32 cellular contexts compared by ENCODE assay signal in the genomic region with DNA sequence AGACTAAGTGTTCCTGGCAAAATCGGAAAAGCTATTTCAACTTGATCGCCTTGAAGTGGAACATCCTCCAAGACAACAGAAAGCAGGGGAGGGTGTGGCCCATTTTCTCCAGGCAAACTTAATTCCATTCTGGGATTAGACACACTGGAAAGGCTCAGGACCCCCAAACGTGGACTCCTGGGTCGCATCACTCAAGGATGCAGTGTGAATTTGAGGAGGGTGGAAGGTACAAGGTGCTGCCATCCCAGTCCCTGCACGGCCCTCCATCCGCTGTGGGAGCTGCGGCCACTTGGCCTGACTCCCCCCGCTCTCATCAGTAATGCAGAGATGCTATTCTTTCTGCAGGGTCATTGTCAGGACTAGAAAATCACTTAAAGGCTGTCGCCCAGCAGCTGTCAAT. TPM values are rescaled to one million over a fixed set of nuclear protein-coding genes. Genes with fewer than 3 reads are reported as not detected.
"Had no signal": no experiment of that assay in that cellular context is flagged by ENCODE, and none has a peak within 500 bp of the region (broad histone marks: within the 10 kb centered on the region; RNA-seq: fewer than 3 reads in every experiment).

No MANE protein-coding gene starts in this region.

- H3K9me3 Mint-ChIP-seq: activated B cell treated with CpG ODN at 0.5 μM for 24 hours; activated CD8-positive, alpha-beta T cell treated with anti-CD3 and anti-CD28 coated beads for 36 hours; activated naive CD4-positive, alpha-beta T cell treated with anti-CD3 and anti-CD28 coated beads, Interleukin-2, amount 50 U/mL, for 24 hours; activated naive CD8-positive, alpha-beta T cell treated with anti-CD3 and anti-CD28 coated beads for 36 hours; activated naive CD8-positive, alpha-beta T cell treated with anti-CD3 and anti-CD28 coated beads, Interleukin-2, amount 50 U/mL, for 24 hours; activated T-cell treated with anti-CD3 and anti-CD28 coated beads, Interleukin-2, amount 50 U/mL, for 4 hours; activated T-helper 17 cell treated with anti-CD3 and anti-CD28 coated beads, Interleukin-2, amount 50 U/mL, for 72 hours; effector memory CD8-positive, alpha-beta T cell; T-helper 2 cell treated with Interferon-gamma antibody and Interleukin-4, amounts not matched to agents 5 μg/mL and 100 μg/mL, for 36 hours had no signal

- ATAC-seq: activated CD4-positive, CD25-positive, alpha-beta regulatory T cell treated with anti-CD3 and anti-CD28 coated beads, Interleukin-2, amount 50 U/mL, for 24 hours; activated CD8-positive, alpha-beta T cell treated with anti-CD3 and anti-CD28 coated beads for 36 hours; activated naive CD8-positive, alpha-beta T cell treated with anti-CD3 and anti-CD28 coated beads, Interleukin-2, amount 50 U/mL, for 24 hours; activated T-cell treated with anti-CD3 and anti-CD28 coated beads, Interleukin-2, amount 50 U/mL, for 4 hours; activated T-helper 17 cell treated with anti-CD3 and anti-CD28 coated beads, Interleukin-2, amount 50 U/mL, for 72 hours; body of pancreas; effector memory CD8-positive, alpha-beta T cell; foreskin keratinocyte; gastrocnemius medialis; T-helper 17 cell had no signal

- H3K36me3 Mint-ChIP-seq: activated naive CD4-positive, alpha-beta T cell treated with anti-CD3 and anti-CD28 coated beads, Interleukin-2, amount 50 U/mL, for 24 hours; activated naive CD8-positive, alpha-beta T cell treated with anti-CD3 and anti-CD28 coated beads for 36 hours had no signal

- H3K27me3 ChIP-seq: adrenal gland, body of pancreas had no signal

- H3K36me3 ChIP-seq: adrenal gland, esophagus muscularis mucosa, gastrocnemius medialis, WERI-Rb-1 had no signal

- H3K9me3 ChIP-seq: adrenal gland, body of pancreas, esophagus muscularis mucosa, gastrocnemius medialis had no signal

- H3K4me1 Mint-ChIP-seq: activated B cell treated with CpG ODN at 0.5 μM for 24 hours; activated naive CD4-positive, alpha-beta T cell treated with anti-CD3 and anti-CD28 coated beads, Interleukin-2, amount 50 U/mL, for 24 hours; activated naive CD8-positive, alpha-beta T cell treated with anti-CD3 and anti-CD28 coated beads for 36 hours; activated naive CD8-positive, alpha-beta T cell treated with anti-CD3 and anti-CD28 coated beads, Interleukin-2, amount 50 U/mL, for 24 hours; activated T-helper 17 cell treated with anti-CD3 and anti-CD28 coated beads, Interleukin-2, amount 50 U/mL, for 72 hours had no signal

- H3K4me3 ChIP-seq: adrenal gland, body of pancreas, esophagus muscularis mucosa, gastrocnemius medialis had no signal

- H3K27me3 Mint-ChIP-seq: activated naive CD8-positive, alpha-beta T cell treated with anti-CD3 and anti-CD28 coated beads for 36 hours had no signal

- H3K4me1 ChIP-seq: adrenal gland, body of pancreas, esophagus muscularis mucosa, foreskin keratinocyte, gastrocnemius medialis had no signal

- H3K4me3 Mint-ChIP-seq: activated B cell treated with CpG ODN at 0.5 μM for 24 hours; activated CD8-positive, alpha-beta T cell treated with anti-CD3 and anti-CD28 coated beads for 36 hours; activated naive CD4-positive, alpha-beta T cell treated with anti-CD3 and anti-CD28 coated beads, Interleukin-2, amount 50 U/mL, for 24 hours; activated naive CD8-positive, alpha-beta T cell treated with anti-CD3 and anti-CD28 coated beads for 36 hours; activated naive CD8-positive, alpha-beta T cell treated with anti-CD3 and anti-CD28 coated beads, Interleukin-2, amount 50 U/mL, for 24 hours; activated T-cell treated with anti-CD3 and anti-CD28 coated beads, Interleukin-2, amount 50 U/mL, for 4 hours; activated T-helper 17 cell treated with anti-CD3 and anti-CD28 coated beads, Interleukin-2, amount 50 U/mL, for 72 hours; effector memory CD8-positive, alpha-beta T cell; T-helper 17 cell; T-helper 2 cell treated with Interferon-gamma antibody and Interleukin-4, amounts not matched to agents 5 μg/mL and 100 μg/mL, for 36 hours had no signal

- H3K27ac Mint-ChIP-seq: activated B cell treated with CpG ODN at 0.5 μM for 24 hours; activated CD8-positive, alpha-beta T cell treated with anti-CD3 and anti-CD28 coated beads for 36 hours; activated naive CD4-positive, alpha-beta T cell treated with anti-CD3 and anti-CD28 coated beads, Interleukin-2, amount 50 U/mL, for 24 hours; activated naive CD8-positive, alpha-beta T cell treated with anti-CD3 and anti-CD28 coated beads for 36 hours; activated naive CD8-positive, alpha-beta T cell treated with anti-CD3 and anti-CD28 coated beads, Interleukin-2, amount 50 U/mL, for 24 hours; activated T-helper 17 cell treated with anti-CD3 and anti-CD28 coated beads, Interleukin-2, amount 50 U/mL, for 72 hours; effector memory CD8-positive, alpha-beta T cell; T-helper 17 cell; T-helper 2 cell treated with Interferon-gamma antibody and Interleukin-4, amounts not matched to agents 5 μg/mL and 100 μg/mL, for 36 hours had no signal

- DNase-seq: activated B cell treated with CpG ODN at 0.5 μM for 24 hours; activated CD4-positive, alpha-beta T cell treated with anti-CD3 and anti-CD28 coated beads for 48 hours; activated CD4-positive, alpha-beta T cell treated with anti-CD3 and anti-CD28 coated beads, Interleukin-2, amount 50 U/mL, for 1 hour; activated CD4-positive, alpha-beta T cell treated with anti-CD3 and anti-CD28 coated beads, Interleukin-2, amount 50 U/mL, for 48 hours; activated CD8-positive, alpha-beta memory T cell treated with anti-CD3 and anti-CD28 coated beads for 24 hours; activated CD8-positive, alpha-beta T cell treated with anti-CD3 and anti-CD28 coated beads for 36 hours; activated effector memory CD4-positive, alpha-beta T cell treated with Interleukin-2 at 50 U/mL for 16 hours; activated gamma-delta T cell treated with Interleukin-2 at 50 U/mL for 16 hours; activated naive CD4-positive, alpha-beta T cell treated with Interleukin-2 at 50 U/mL for 16 hours; activated naive CD8-positive, alpha-beta T cell treated with anti-CD3 and anti-CD28 coated beads for 36 hours; activated naive CD8-positive, alpha-beta T cell treated with anti-CD3 and anti-CD28 coated beads, Interleukin-2, amount 50 U/mL, for 24 hours; activated T-cell treated with anti-CD3 and anti-CD28 coated beads, Interleukin-2, amount 50 U/mL, for 4 hours; adrenal gland; aorta; body of pancreas; cortex of kidney; effector CD4-positive, alpha-beta T cell; effector memory CD8-positive, alpha-beta T cell; erythroblast; foreskin keratinocyte; gastrocnemius medialis; T-helper 1 cell; T-helper 17 cell; T1000; WERI-Rb-1 had no signal

RNA-seq across cellular contexts. Expression of a gene that starts 2.4 kb away (rescaled TPM):
- total RNA-seq: activated B cell treated with CpG ODN at 0.5 μM for 24 hours; activated CD8-positive, alpha-beta T cell treated with anti-CD3 and anti-CD28 coated beads for 36 hours; activated naive CD8-positive, alpha-beta T cell treated with anti-CD3 and anti-CD28 coated beads for 36 hours; activated T-cell treated with anti-CD3 and anti-CD28 coated beads, Interleukin-2, amount 50 U/mL, for 4 hours; activated T-helper 17 cell treated with anti-CD3 and anti-CD28 coated beads, Interleukin-2, amount 50 U/mL, for 72 hours; adrenal gland; aorta; body of pancreas; chondrocyte; dermis blood vessel endothelial cell; esophagus muscularis mucosa; foreskin keratinocyte; T-helper 17 cell had no signal
- polyA plus RNA-seq: adrenal gland, aorta, foreskin keratinocyte had no signal
